Comparison of ENCODE assay signal across 13 cellular contexts in genomic region chr1:208850441-208850840, GRCh38.
DNase-seq lines count a peak whose midpoint lies in the region; TF ChIP-seq lines count a peak whose summit lies in the region.
"Had no signal": no experiment of that assay in that cellular context is flagged by ENCODE, and none has a peak within 500 bp of the region (broad histone marks: within the 10 kb centered on the region; RNA-seq: fewer than 3 reads in every experiment).

No MANE protein-coding gene starts in this region.

- TF ChIP-seq CTCF in BE2C (IDR thresholded peaks at IDR 0.05; ENCODE audit: low read depth, low read length): no peak
- no peak for TF ChIP-seq CTCF in neural cell (IDR thresholded peaks at IDR 0.05; ENCODE audit: poor library complexity, severe bottlenecking)
- no peak for TF ChIP-seq CTCF in H9 (conservative IDR thresholded peaks at IDR 0.05)

- no peaks in the 10 kb centered on the region for H3K27me3 ChIP-seq in BE2C
- no peaks in the 10 kb centered on the region for H3K27me3 ChIP-seq in neural cell (ENCODE audit: insufficient read depth, low read depth, low read length)
- H3K27me3 ChIP-seq in H9 (ENCODE audit: insufficient read depth, low read length): no peaks in the 10 kb centered on the region

- H3K79me2 ChIP-seq in neural cell (replicated peaks; ENCODE audit: insufficient read depth, low read length) (no peaks in the 10 kb centered on the region), H9 (ENCODE audit: insufficient read depth, low read length) (no peaks in the 10 kb centered on the region)

- no peaks in the 10 kb centered on the region; the same call in 1 of the 2 replicates for H3K27me3 Mint-ChIP-seq in H9 (ENCODE audit: low read depth)

- H2BK12ac ChIP-seq in H9 (ENCODE audit: insufficient read length, low read depth, low read length): no peak overlapping the region

- H3K36me3 ChIP-seq in BE2C (no peaks in the 10 kb centered on the region), neural cell (ENCODE audit: insufficient read depth, low read length) (no peaks in the 10 kb centered on the region)

- H2BK120ac ChIP-seq in H9 (ENCODE audit: low read depth, low read length, poor library complexity, severe bottlenecking): no peak overlapping the region

- H3K9me3 Mint-ChIP-seq in H9: no peaks in the 10 kb centered on the region
- H3K9me3 Mint-ChIP-seq: CD8-positive, alpha-beta T cell had no signal

- H3K18ac ChIP-seq in H9 (ENCODE audit: insufficient read length, low read depth, low read length): no peak overlapping the region

- H3K4me3 ChIP-seq in BE2C (ENCODE audit: low read depth, low read length) (no peak overlapping the region), neural cell (ENCODE audit: low read length) (no peak overlapping the region)
- H3K4me3 ChIP-seq: A549 had no signal

- H4K20me1 ChIP-seq in neural cell (ENCODE audit: insufficient read depth): no peaks in the 10 kb centered on the region
- H4K20me1 ChIP-seq in H9 (ENCODE audit: control insufficient read depth, insufficient read depth, insufficient read length): no peaks in the 10 kb centered on the region

- H3K9me3 ChIP-seq in BE2C (no peaks in the 10 kb centered on the region), neural cell (ENCODE audit: low read length) (no peaks in the 10 kb centered on the region), H9 (ENCODE audit: control insufficient read depth, low read depth, low read length) (no peaks in the 10 kb centered on the region)

- no peaks in the 10 kb centered on the region for H3K4me1 Mint-ChIP-seq in H9
- H3K4me1 Mint-ChIP-seq: CD14-positive monocyte had no signal

- TF ChIP-seq RAD21 in neural cell (conservative IDR thresholded peaks at IDR 0.05): no peak

- H3K9me2 ChIP-seq in neural cell (ENCODE audit: insufficient read depth, low read length): no peaks in the 10 kb centered on the region

- H4K5ac ChIP-seq in H9 (ENCODE audit: insufficient read length, low read depth, low read length): no peak overlapping the region

- H3K4ac ChIP-seq in H9 (ENCODE audit: low read depth, low read length): no peak overlapping the region

- H3K23me2 ChIP-seq in H9 (ENCODE audit: insufficient read length, low read depth, low read length, poor library complexity, severe bottlenecking): no peaks in the 10 kb centered on the region

- H3K4me2 ChIP-seq in neural cell (ENCODE audit: low read length): no peak overlapping the region
- H3K4me2 ChIP-seq in H9 (ENCODE audit: insufficient read depth, insufficient read length, low read length): no peak overlapping the region
- H3K4me2 ChIP-seq: A549 had no signal

- no peaks in the 10 kb centered on the region for H3K79me1 ChIP-seq in H9 (ENCODE audit: insufficient read depth, low read depth, low read length, poor library complexity, severe bottlenecking)

- H3K56ac ChIP-seq in H9 (ENCODE audit: insufficient read length, low read depth, low read length): no peak overlapping the region

- no peak overlapping the region for H2AK5ac ChIP-seq in H9 (ENCODE audit: insufficient read length, low read length)

- H4K8ac ChIP-seq in H9 (replicated peaks; ENCODE audit: insufficient read length, low read depth, low read length): no peak overlapping the region

- DNase-seq in BE2C: peak; percentile 61
- peak; percentile 10 for DNase-seq in HT1080 (ENCODE audit: low read depth)
- peak; percentile 43 for DNase-seq in SK-N-DZ (ENCODE audit: low spot score)
- no peak for DNase-seq in HT-29 (ENCODE audit: low spot score)
- DNase-seq in NCI-H526 treated with DMSO at 0.1 percent for 48 hours (lab: John Stamatoyannopoulos, UW): no peak
- no peak for DNase-seq in H9
- DNase-seq: CD8-positive, alpha-beta T cell; COR-L47; DMS153; GF-D8 had no signal

- peaks cover 16% of the 10 kb centered on the region for H3K4me1 ChIP-seq in BE2C
- H3K4me1 ChIP-seq in H9 (ENCODE audit: insufficient read depth, low read length): no peaks in the 10 kb centered on the region
- H3K4me1 ChIP-seq: A549 had no signal

- H2BK5ac ChIP-seq in H9 (ENCODE audit: insufficient read length, low read length): no peak overlapping the region

- peak; percentile 68 for TF ChIP-seq EP300 in neural cell (conservative IDR thresholded peaks at IDR 0.05; ENCODE audit: poor library complexity, severe bottlenecking)

- no peak overlapping the region; the same call in 1 of the 2 replicates for H3K14ac ChIP-seq in H9 (ENCODE audit: insufficient read depth, low read length)

- WGBS in H9 (ENCODE audit: extremely low coverage, insufficient read length, low lambda C conversion rate): no CpG with 5 or more reads among the region's 5 CpGs

- H2BK15ac ChIP-seq in H9 (ENCODE audit: low read depth, low read length): no peak overlapping the region

- H2BK20ac ChIP-seq in H9 (ENCODE audit: low read depth, low read length, poor library complexity, severe bottlenecking): no peak overlapping the region

- H3K4me3 Mint-ChIP-seq in H9: no peak overlapping the region
- H3K4me3 Mint-ChIP-seq: CD14-positive monocyte; CD8-positive, alpha-beta T cell had no signal

- no peaks in the 10 kb centered on the region for H3F3A ChIP-seq in neural cell (ENCODE audit: insufficient read depth, low read length, poor library complexity, severe bottlenecking)

- peak overlapping the region; percentile 52 for H3K27ac ChIP-seq in neural cell (ENCODE audit: low read length)
- H3K27ac ChIP-seq in H9 (ENCODE audit: insufficient read length, low read depth, low read length): no peak overlapping the region
- H3K27ac ChIP-seq: A549 had no signal

- H3K9ac ChIP-seq in neural cell (ENCODE audit: low read length): peak overlapping the region; percentile 9
- H3K9ac ChIP-seq in H9 (ENCODE audit: extremely low read depth, insufficient read length, low read length): no peak overlapping the region

- no peak overlapping the region for H3K27ac Mint-ChIP-seq in H9
- H3K27ac Mint-ChIP-seq: CD14-positive monocyte; CD8-positive, alpha-beta T cell had no signal

- no peak overlapping the region for H3K23ac ChIP-seq in H9 (ENCODE audit: insufficient read length, low read depth, low read length)

- no peak overlapping the region for H3T11ph ChIP-seq in H9 (ENCODE audit: low read length)

- no peaks in the 10 kb centered on the region; a peak in 1 of 7 replicates for H3K36me3 Mint-ChIP-seq in H9 (ENCODE audit: insufficient read depth in 1 of 3, low read depth in 3 of 3)
- H3K36me3 Mint-ChIP-seq: CD14-positive monocyte; CD8-positive, alpha-beta T cell had no signal

- H4K91ac ChIP-seq in H9 (ENCODE audit: insufficient read length, low read depth, low read length): no peak overlapping the region

- H2AFZ ChIP-seq in neural cell (ENCODE audit: low read depth, low read length) (no peak overlapping the region), H9 (ENCODE audit: low read length) (no peak overlapping the region)

TF ChIP-seq in neural cell, 6 proteins besides CTCF, POLR2A, EP300 and RAD21:
- TF ChIP-seq EZH2 (IDR thresholded peaks at IDR 0.05; ENCODE audit: borderline replicate concordance, insufficient read depth, low read length, poor library complexity, severe bottlenecking) (no peak), REST (IDR thresholded peaks at IDR 0.05; ENCODE audit: borderline replicate concordance) (no peak), MXI1 (conservative IDR thresholded peaks at IDR 0.05; ENCODE audit: poor library complexity, severe bottlenecking) (no peak), TAF1 (IDR thresholded peaks at IDR 0.05; ENCODE audit: low read depth) (no peak), SMC3 (conservative IDR thresholded peaks at IDR 0.05; ENCODE audit: poor library complexity) (no peak), POLR2AphosphoS5 (IDR thresholded peaks at IDR 0.05) (peak; percentile 34)
TF ChIP-seq in neural cell: peak in this region for 1.

Comparison
In these comparisons a context has a peak if more than half of its experiments do, and no peak if none do; other contexts are left out.
1. DNase-seq: peak in BE2C (single experiment), HT1080 (single experiment) and SK-N-DZ (single experiment); none in HT-29 (single experiment), NCI-H526 treated with DMSO at 0.1 percent for 48 hours (single experiment) and H9 (single experiment).